Comparison of ENCODE assay signal across 10 cellular contexts in genomic region chr2:233082934-233083755, GRCh38. TPM values are rescaled to one million over a fixed set of nuclear protein-coding genes. Genes with fewer than 3 reads are reported as not detected.
DNase-seq lines count a peak whose midpoint lies in the region; ATAC-seq and TF ChIP-seq lines count a peak whose summit lies in the region.
"Had no signal": no experiment of that assay in that cellular context is flagged by ENCODE, and none has a peak within 500 bp of the region (broad histone marks: within the 10 kb centered on the region; RNA-seq: fewer than 3 reads in every experiment).

No MANE protein-coding gene starts in this region.

- peaks cover 93% of the 10 kb centered on the region for H3K4me1 Mint-ChIP-seq in activated naive CD4-positive, alpha-beta T cell treated with anti-CD3 and anti-CD28 coated beads, Interleukin-2, amount 10 ng/mL, durations not matched to agents 7 days and 5 days
- peaks cover 73% of the 10 kb centered on the region for H3K4me1 Mint-ChIP-seq in activated T-helper 17 cell treated with anti-CD3 and anti-CD28 coated beads, Interleukin-2, amount 50 U/mL, for 72 hours
- H3K4me1 Mint-ChIP-seq in osteocyte (ENCODE audit: unreplicated experiment) = no peaks in the 10 kb centered on the region

- CTCF ChIA-PET in activated naive CD4-positive, alpha-beta T cell treated with anti-CD3 and anti-CD28 coated beads, Interleukin-2, amount 10 ng/mL, durations not matched to agents 7 days and 5 days (lab: Charles Lee) = interaction anchor here (1.0 to 7.9 kb wide), 5 partner anchors 9 to 168 kb away, joined by 3 to 55 read pairs (median 3); partner anchors contain the start of gene INPP5D

- H3K36me3 Mint-ChIP-seq in activated naive CD4-positive, alpha-beta T cell treated with anti-CD3 and anti-CD28 coated beads, Interleukin-2, amount 10 ng/mL, durations not matched to agents 7 days and 5 days = peaks cover 80% of the 10 kb centered on the region
- peaks cover 81% of the 10 kb centered on the region for H3K36me3 Mint-ChIP-seq in activated T-helper 17 cell treated with anti-CD3 and anti-CD28 coated beads, Interleukin-2, amount 50 U/mL, for 72 hours (ENCODE audit: low read depth)
- no peaks in the 10 kb centered on the region for H3K36me3 Mint-ChIP-seq in osteocyte (ENCODE audit: unreplicated experiment)

- intact Hi-C loops in right lobe of liver (cut with DNase I) = no loop called here

- H3K27me3 ChIP-seq in right lobe of liver = no peaks in the 10 kb centered on the region
- H3K27me3 ChIP-seq in tibial nerve = no peaks in the 10 kb centered on the region
- H3K27me3 ChIP-seq: SJSA1 had no signal

- H3K27ac Mint-ChIP-seq in activated naive CD4-positive, alpha-beta T cell treated with anti-CD3 and anti-CD28 coated beads, Interleukin-2, amount 10 ng/mL, durations not matched to agents 7 days and 5 days = peak overlapping the region; percentile 92
- H3K27ac Mint-ChIP-seq in activated T-helper 17 cell treated with anti-CD3 and anti-CD28 coated beads, Interleukin-2, amount 50 U/mL, for 72 hours = peak overlapping the region; percentile 98
- no peak overlapping the region for H3K27ac Mint-ChIP-seq in osteocyte (ENCODE audit: unreplicated experiment)

- H3K27ac ChIP-seq in right lobe of liver (peak overlapping the region; percentile 46 to 87 (median 76)), tibial nerve (peak overlapping the region; percentile 2 to 81 (median 69))
- H3K27ac ChIP-seq: C4-2B, SJSA1 had no signal

- H3K27me3 Mint-ChIP-seq in activated naive CD4-positive, alpha-beta T cell treated with anti-CD3 and anti-CD28 coated beads, Interleukin-2, amount 10 ng/mL, durations not matched to agents 7 days and 5 days = no peaks in the 10 kb centered on the region
- H3K27me3 Mint-ChIP-seq in activated T-helper 17 cell treated with anti-CD3 and anti-CD28 coated beads, Interleukin-2, amount 50 U/mL, for 72 hours = no peaks in the 10 kb centered on the region
- H3K27me3 Mint-ChIP-seq in osteocyte (ENCODE audit: unreplicated experiment) = peaks cover 39% of the 10 kb centered on the region

- H3K36me3 ChIP-seq in right lobe of liver (no peaks in the 10 kb centered on the region), tibial nerve (no peaks in the 10 kb centered on the region)
- H3K36me3 ChIP-seq: SJSA1 had no signal

- peak overlapping the region; percentile 69 for H3K4me3 Mint-ChIP-seq in activated naive CD4-positive, alpha-beta T cell treated with anti-CD3 and anti-CD28 coated beads, Interleukin-2, amount 10 ng/mL, durations not matched to agents 7 days and 5 days
- H3K4me3 Mint-ChIP-seq in activated T-helper 17 cell treated with anti-CD3 and anti-CD28 coated beads, Interleukin-2, amount 50 U/mL, for 72 hours = peak overlapping the region; percentile 72
- H3K4me3 Mint-ChIP-seq in osteocyte (ENCODE audit: unreplicated experiment) = no peak overlapping the region

- no peak for ATAC-seq in activated T-helper 17 cell treated with anti-CD3 and anti-CD28 coated beads, Interleukin-2, amount 50 U/mL, for 72 hours (replicated peaks)
- ATAC-seq in right lobe of liver (peak in 3 of 4 donors; percentile 8 to 25 (median 20)), HG03095 (IDR thresholded peaks at IDR 0.05; ENCODE audit: unreplicated experiment) (no peak)

- TF ChIP-seq CTCF in right lobe of liver (IDR thresholded peaks at IDR 0.05) (no peak), tibial nerve (IDR thresholded peaks at IDR 0.05) (no peak), osteocyte (IDR thresholded peaks at IDR 0.05) (no peak)

- H3K4me1 ChIP-seq in right lobe of liver (no peaks in the 10 kb centered on the region), tibial nerve (peaks cover 0 to 58% (median 19%) of the 10 kb centered on the region in 4 donors)

- no CpG with 5 or more reads among the region's 9 CpGs for WGBS in right lobe of liver (ENCODE audit: insufficient coverage, low coverage, low lambda C conversion rate, missing lambda C conversion rate)
- WGBS in tibial nerve, 2 donors = 68 to 69% methylated on average over 7 to 9 of the region's 9 CpGs

- no peak for TF ChIP-seq EP300 in tibial nerve (IDR thresholded peaks at IDR 0.05)

- H3K9me3 ChIP-seq in right lobe of liver = no peaks in the 10 kb centered on the region
- no peaks in the 10 kb centered on the region for H3K9me3 ChIP-seq in tibial nerve
- H3K9me3 ChIP-seq: SJSA1 had no signal

- no peak overlapping the region for H3K4me3 ChIP-seq in right lobe of liver
- no peak overlapping the region for H3K4me3 ChIP-seq in tibial nerve
- H3K4me3 ChIP-seq: SJSA1 had no signal

- TF ChIP-seq POLR2A in right lobe of liver (IDR thresholded peaks at IDR 0.05) = no peak
- no peak for TF ChIP-seq POLR2A in tibial nerve (IDR thresholded peaks at IDR 0.05)

- H3K9me3 Mint-ChIP-seq in activated naive CD4-positive, alpha-beta T cell treated with anti-CD3 and anti-CD28 coated beads, Interleukin-2, amount 10 ng/mL, durations not matched to agents 7 days and 5 days = no peaks in the 10 kb centered on the region
- no peaks in the 10 kb centered on the region for H3K9me3 Mint-ChIP-seq in activated T-helper 17 cell treated with anti-CD3 and anti-CD28 coated beads, Interleukin-2, amount 50 U/mL, for 72 hours
- no peaks in the 10 kb centered on the region for H3K9me3 Mint-ChIP-seq in osteocyte (ENCODE audit: unreplicated experiment)

- DNase-seq in activated naive CD4-positive, alpha-beta T cell treated with anti-CD3 and anti-CD28 coated beads, Interleukin-2, amount 10 ng/mL, durations not matched to agents 7 days and 5 days = no peak
- DNase-seq in activated naive CD4-positive, alpha-beta T cell (lab: John Stamatoyannopoulos, UW) = no peak
- DNase-seq in right lobe of liver = peak in 1 of 3 donors; percentile 43
- no peak for DNase-seq in tibial nerve (ENCODE audit: low spot score in 2 of 2)
- no peak for DNase-seq in osteocyte (ENCODE audit: extremely low spot score, unreplicated experiment)
- DNase-seq in NCI-H2196 (lab: John Stamatoyannopoulos, UW; ENCODE audit: unreplicated experiment) = no peak

RNA-seq across cellular contexts. Expression of gene INPP5D, which starts 23.0 kb away (rescaled TPM):
- total RNA-seq in activated T-helper 17 cell treated with anti-CD3 and anti-CD28 coated beads, Interleukin-2, amount 50 U/mL, for 72 hours = 10 to 100 TPM; 81.6 to 89.8 TPM
- total RNA-seq in right lobe of liver = 1 to 10 TPM; 3.5 to 8.1 (median 5.5) TPM
- total RNA-seq in tibial nerve = 10 to 100 TPM; 22.8 to 55.3 (median 42.1) TPM
- 0.31 and 0.40 TPM in 2 replicates for total RNA-seq in osteocyte

RNA-seq across cellular contexts. Expression of gene NEU2, which starts 50.7 kb away (rescaled TPM):
- total RNA-seq in activated T-helper 17 cell treated with anti-CD3 and anti-CD28 coated beads, Interleukin-2, amount 50 U/mL, for 72 hours = not detected
- total RNA-seq in right lobe of liver = not detected
- not detected for total RNA-seq in tibial nerve
- total RNA-seq in osteocyte = not detected in 2 replicates
- total RNA-seq: SJSA1 had no signal

Comparison
In these comparisons a context has a peak if more than half of its experiments do, and no peak if none do; other contexts are left out.
1. ATAC-seq: peak in right lobe of liver (3 of 4); none in activated T-helper 17 cell treated with anti-CD3 and anti-CD28 coated beads, Interleukin-2, amount 50 U/mL, for 72 hours (single experiment) and HG03095 (single experiment).